ENCODE assay signal across 11 cellular contexts in the genomic region with DNA sequence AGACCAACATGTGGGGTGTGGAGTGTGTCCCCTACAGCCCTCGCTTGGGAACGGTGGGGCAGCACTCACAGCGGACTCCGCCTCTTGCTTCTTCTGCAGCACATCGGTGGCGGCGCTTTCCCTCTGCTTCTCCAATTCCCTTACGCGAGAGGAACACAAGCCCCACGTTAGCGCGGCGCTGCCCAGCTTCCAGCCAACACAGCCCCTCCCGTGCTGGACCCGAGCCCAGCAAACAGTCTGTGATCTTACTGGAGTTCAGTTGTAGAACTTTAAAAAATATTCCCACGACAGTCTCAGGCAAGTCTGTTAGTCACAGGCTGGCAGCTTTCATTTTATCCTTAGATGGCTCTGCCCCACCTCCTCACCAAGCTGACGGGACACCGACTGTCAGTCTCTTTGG. TPM values are rescaled to one million over a fixed set of nuclear protein-coding genes. Genes with fewer than 3 reads are reported as not detected.
DNase-seq lines count a peak whose midpoint lies in the region; ATAC-seq, FAIRE-seq and TF ChIP-seq lines count a peak whose summit lies in the region.
"Had no signal": no experiment of that assay in that cellular context is flagged by ENCODE, and none has a peak within 500 bp of the region (broad histone marks: within the 10 kb centered on the region; RNA-seq: fewer than 3 reads in every experiment).

No MANE protein-coding gene starts in this region.

- H3K27ac ChIP-seq in kidney (ENCODE audit: low read depth in 2 of 2, low read length in 2 of 2) (no peak overlapping the region), sigmoid colon (peak overlapping the region; percentile 43 to 76 (median 62))

- FAIRE-seq in kidney (lab: Jason Lieb, UNC): no peak

- DNase-seq in AG09319 (ENCODE audit: extremely low read depth, low read depth) (peak; percentile 75), cerebellum (ENCODE audit: low spot score) (peak; percentile 20), kidney (peak; percentile 87), sigmoid colon (peak; percentile 91), HPDE6-E6E7 (ENCODE audit: extremely low spot score) (no peak), amniotic stem cell (lab: John Stamatoyannopoulos, UW) (no peak)
- DNase-seq in stimulated activated CD4-positive, alpha-beta T cell treated with anti-CD3 and anti-CD28 coated beads, Interleukin-12 subunit alpha, Interleukin-12 subunit beta, amount 100 ng/mL, for 4 hours: no peak
- DNase-seq: activated effector memory CD4-positive, alpha-beta T cell treated with Interleukin-2 at 50 U/mL for 16 hours; NCI-H1048; NCI-H526 had no signal

- TF ChIP-seq CTCF in AG09319 (IDR thresholded peaks at IDR 0.05; ENCODE audit: low read depth, low read length): no peak
- TF ChIP-seq CTCF in kidney (IDR thresholded peaks at IDR 0.05; ENCODE audit: borderline replicate concordance, extremely low read depth, insufficient read depth): no peak
- no peak for TF ChIP-seq CTCF in sigmoid colon (IDR thresholded peaks at IDR 0.05)

- no peaks in the 10 kb centered on the region for H3K27me3 ChIP-seq in sigmoid colon

- H3K36me3 ChIP-seq in kidney (ENCODE audit: control insufficient read depth in 1 of 2, insufficient read depth in 2 of 2, low read length in 2 of 2) (peaks cover 40 to 41% of the 10 kb centered on the region in 2 donors), sigmoid colon (peaks cover 19 to 94% (median 44%) of the 10 kb centered on the region in 4 donors)

- H3K9ac ChIP-seq in kidney (ENCODE audit: low read length in 2 of 2): no peak overlapping the region

- no peak for TF ChIP-seq POLR2A in sigmoid colon (IDR thresholded peaks at IDR 0.05)

- intact Hi-C loops in kidney (cut with DNase I) (no loop called here), sigmoid colon (cut with DNase I) (loop anchor here (5.0 kb wide), 1 partner anchor 41 kb away; no protein-coding TSS in a partner anchor)

- H3K9me3 ChIP-seq in kidney (ENCODE audit: control insufficient read depth in 1 of 2, low read length in 2 of 2) (no peaks in the 10 kb centered on the region), sigmoid colon (no peaks in the 10 kb centered on the region)

- peaks cover 0 to 4% of the 10 kb centered on the region in 2 donors for H3K4me1 ChIP-seq in kidney (ENCODE audit: control insufficient read depth in 1 of 2, insufficient read depth in 1 of 2, low read depth in 1 of 2, low read length in 2 of 2)
- H3K4me1 ChIP-seq in sigmoid colon: peaks cover 0 to 9% (median 3%) of the 10 kb centered on the region in 4 donors

- no peak for TF ChIP-seq EP300 in sigmoid colon (IDR thresholded peaks at IDR 0.05)

- H3K4me3 ChIP-seq in kidney (ENCODE audit: low read length in 2 of 2) (no peak overlapping the region), sigmoid colon (no peak overlapping the region)

- WGBS in sigmoid colon, 2 donors: 83 to 85% methylated on average over 18 of the region's 18 CpGs

- ATAC-seq in HG02840 (IDR thresholded peaks at IDR 0.05; ENCODE audit: low FRiP score, unreplicated experiment): no peak

RNA-seq across cellular contexts. Expression of a gene that starts 13.6 kb away (rescaled TPM):
- 20.6 TPM for total RNA-seq in cerebellum
- 14.4 TPM for total RNA-seq in kidney
- 28.7 TPM for polyA plus RNA-seq in kidney (ENCODE audit: insufficient read depth, low read depth, low replicate concordance)
- total RNA-seq in sigmoid colon: 10 to 100 TPM; 22.7 to 30.6 (median 26.6) TPM
- 10 to 100 TPM; 12.6 to 20.5 (median 15.3) TPM for polyA plus RNA-seq in sigmoid colon

RNA-seq across cellular contexts. Expression of a gene that starts 24.7 kb away (rescaled TPM):
- total RNA-seq in cerebellum (9.5 TPM), kidney (11.0 TPM), sigmoid colon (10 to 100 TPM; 12.5 to 19.4 (median 15.9) TPM)
- polyA plus RNA-seq in kidney (ENCODE audit: insufficient read depth, low read depth, low replicate concordance) (6.0 TPM), sigmoid colon (1 to 10 TPM; 3.9 to 6.7 (median 4.2) TPM)

RNA-seq across cellular contexts. Expression of a gene that starts 35.6 kb away (rescaled TPM):
- total RNA-seq in cerebellum (6.1 TPM), kidney (25.0 TPM), sigmoid colon (10 to 100 TPM; 54.0 to 83.6 (median 73.2) TPM)
- polyA plus RNA-seq in kidney (ENCODE audit: insufficient read depth, low read depth, low replicate concordance) (13.9 TPM), sigmoid colon (10 to 100 TPM in 1 of 3 donors, 1 to 10 TPM in 2; 4.8 to 12.0 (median 5.1) TPM)

RNA-seq across cellular contexts. Expression of a gene that starts 58.4 kb away (rescaled TPM):
- total RNA-seq in cerebellum (15.5 TPM), kidney (45.5 TPM), sigmoid colon (10 to 100 TPM; 14.4 to 26.8 (median 16.3) TPM)
- polyA plus RNA-seq in kidney (ENCODE audit: insufficient read depth, low read depth, low replicate concordance) (27.1 TPM), sigmoid colon (10 to 100 TPM; 15.0 to 31.3 (median 23.4) TPM)

Comparison
In these comparisons a context has a peak if more than half of its experiments do, and no peak if none do; other contexts are left out.
1. DNase-seq: peak in AG09319 (single experiment), cerebellum (single experiment), kidney (single experiment) and sigmoid colon (single experiment); none in stimulated activated CD4-positive, alpha-beta T cell treated with anti-CD3 and anti-CD28 coated beads, Interleukin-12 subunit alpha, Interleukin-12 subunit beta, amount 100 ng/mL, for 4 hours (single experiment), HPDE6-E6E7 (single experiment) and amniotic stem cell (single experiment).
2. H3K27ac ChIP-seq: peak in sigmoid colon (4 of 4); none in kidney (0 of 2).